ENCODE assay signal across 30 cellular contexts in genomic region chr16:51180719-51181494, GRCh38. TPM values are rescaled to one million over a fixed set of nuclear protein-coding genes. Genes with fewer than 3 reads are reported as not detected.
DNase-seq lines count a peak whose midpoint lies in the region; ATAC-seq and TF ChIP-seq lines count a peak whose summit lies in the region.
"Had no signal": no experiment of that assay in that cellular context is flagged by ENCODE, and none has a peak within 500 bp of the region (broad histone marks: within the 10 kb centered on the region; RNA-seq: fewer than 3 reads in every experiment).

No MANE protein-coding gene starts in this region.

- H3K9ac ChIP-seq in iPS-15b (ENCODE audit: low read depth, low read length), result peak overlapping the region; percentile 14

- H2AFZ ChIP-seq in OCI-LY7 (ENCODE audit: low read length), result peak overlapping the region; percentile 84
- H2AFZ ChIP-seq: hepatocyte had no signal

- H3K4me1 ChIP-seq in OCI-LY7 (ENCODE audit: insufficient read depth, low read length, poor library complexity, severe bottlenecking), result peaks cover 53% of the 10 kb centered on the region
- H3K4me1 ChIP-seq in iPS-15b (ENCODE audit: control insufficient read depth, insufficient read depth, low read length), result peaks cover 25% of the 10 kb centered on the region
- H3K4me1 ChIP-seq: gastrocnemius medialis, Peyer's patch, SJCRH30, tibial nerve had no signal

- POLR2A ChIA-PET in OCI-LY7 (lab: Charles Lee), result interaction anchor here (0.6 kb wide), 1 partner anchor 94 kb away, joined by 4 read pairs; no protein-coding TSS in a partner anchor

- ATAC-seq in GM19455 (IDR thresholded peaks at IDR 0.05; ENCODE audit: unreplicated experiment), result no peak
- no peak for ATAC-seq in GM18502 (IDR thresholded peaks at IDR 0.05; ENCODE audit: poor library complexity, unreplicated experiment)
- ATAC-seq: gastrocnemius medialis; mucosa of descending colon; natural killer cell treated with Interleukin-12 subunit alpha and Interleukin-12 subunit beta and Interleukin-15 and Interleukin-18, amount 100 ng/mL, for 72 hours had no signal

- CTCF ChIA-PET in OCI-LY7 (lab: Charles Lee; ENCODE audit: unreplicated experiment), result no interaction called here

- H3K9me3 ChIP-seq in OCI-LY7 (ENCODE audit: low read length) (no peaks in the 10 kb centered on the region), iPS-15b (ENCODE audit: control insufficient read depth, insufficient read depth, low read length) (no peaks in the 10 kb centered on the region)
- H3K9me3 ChIP-seq: gastrocnemius medialis, mucosa of descending colon, ovary, Peyer's patch, SJCRH30, tibial nerve had no signal

- peak overlapping the region; percentile 20 for H3K4me3 Mint-ChIP-seq in neural crest cell
- H3K4me3 Mint-ChIP-seq: IgD-negative memory B cell; natural killer cell treated with Interleukin-12 subunit alpha and Interleukin-12 subunit beta and Interleukin-15 and Interleukin-18, amount 100 ng/mL, for 72 hours had no signal

- TF ChIP-seq CTCF in OCI-LY7 (conservative IDR thresholded peaks at IDR 0.05; ENCODE audit: low read length), result no peak
- TF ChIP-seq CTCF in neural crest cell (conservative IDR thresholded peaks at IDR 0.05), result no peak

- no peaks in the 10 kb centered on the region for H3K36me3 Mint-ChIP-seq in neural crest cell (ENCODE audit: low read depth)
- H3K36me3 Mint-ChIP-seq: IgD-negative memory B cell; natural killer cell treated with Interleukin-12 subunit alpha and Interleukin-12 subunit beta and Interleukin-15 and Interleukin-18, amount 100 ng/mL, for 72 hours had no signal

- peak overlapping the region; percentile 38 for H3K4me2 ChIP-seq in OCI-LY7 (ENCODE audit: low read length)
- H3K4me2 ChIP-seq: hepatocyte, smooth muscle cell had no signal

- H3K4me3 ChIP-seq in H7 (ENCODE audit: insufficient read depth, low read depth, low read length), result no peak overlapping the region
- H3K4me3 ChIP-seq in OCI-LY7 (ENCODE audit: low read depth, low read length, poor library complexity, severe bottlenecking), result no peak overlapping the region
- no peak overlapping the region for H3K4me3 ChIP-seq in iPS-15b (ENCODE audit: low read depth, low read length)
- H3K4me3 ChIP-seq: gastrocnemius medialis, hepatocyte, mucosa of descending colon, ovary, Peyer's patch, SJCRH30, smooth muscle cell, tibial nerve had no signal

- H3K36me3 ChIP-seq in H7 (replicated peaks; ENCODE audit: control insufficient read depth, insufficient read depth, low read length), result no peaks in the 10 kb centered on the region
- H3K36me3 ChIP-seq in OCI-LY7 (ENCODE audit: insufficient read depth, low read length), result no peaks in the 10 kb centered on the region
- no peaks in the 10 kb centered on the region for H3K36me3 ChIP-seq in iPS-15b (ENCODE audit: control insufficient read depth, insufficient read depth, low read length)
- H3K36me3 ChIP-seq: gastrocnemius medialis, ovary, Peyer's patch, SJCRH30, tibial nerve had no signal

- peaks cover 60% of the 10 kb centered on the region for H3K4me1 Mint-ChIP-seq in neural crest cell
- H3K4me1 Mint-ChIP-seq: IgD-negative memory B cell had no signal

- no peaks in the 10 kb centered on the region for H3K9me2 ChIP-seq in OCI-LY7 (ENCODE audit: insufficient read depth, low read length)

- no peaks in the 10 kb centered on the region for H4K20me1 ChIP-seq in OCI-LY7 (ENCODE audit: insufficient read depth, low read length)

- intact Hi-C loops in OCI-LY7 (cut with micrococcal nuclease; ENCODE audit: unreplicated experiment), result no loop called here

- no TSS peak for BruUV-seq in OCI-LY7 (replicated peaks; lab: Mats Ljungman, UMichigan)

- no peaks in the 10 kb centered on the region for H3K27me3 Mint-ChIP-seq in neural crest cell (ENCODE audit: low read depth)

- H3K27ac ChIP-seq in OCI-LY7 (ENCODE audit: low read depth, low read length, poor library complexity, severe bottlenecking), result peak overlapping the region; percentile 25
- H3K27ac ChIP-seq: gastrocnemius medialis, hepatocyte, HL-60, ovary, Peyer's patch, SJCRH30, tibial nerve had no signal

- no peaks in the 10 kb centered on the region for H3K9me3 Mint-ChIP-seq in neural crest cell
- H3K9me3 Mint-ChIP-seq: natural killer cell treated with Interleukin-12 subunit alpha and Interleukin-12 subunit beta and Interleukin-15 and Interleukin-18, amount 100 ng/mL, for 72 hours had no signal

- peak overlapping the region; percentile 10 for H3K27ac Mint-ChIP-seq in neural crest cell (ENCODE audit: unreplicated experiment)
- H3K27ac Mint-ChIP-seq: IgD-negative memory B cell; natural killer cell treated with Interleukin-12 subunit alpha and Interleukin-12 subunit beta and Interleukin-15 and Interleukin-18, amount 100 ng/mL, for 72 hours had no signal

- DNase-seq in H7, result peak; percentile 45
- DNase-seq in OCI-LY7 (ENCODE audit: low spot score), result peak; percentile 10
- DNase-seq in neural crest cell (ENCODE audit: low read depth, low spot score), result no peak
- DNase-seq in NCI-H1417 treated with DMSO at 0.1 percent for 48 hours (lab: John Stamatoyannopoulos, UW), result no peak
- DNase-seq: ACHN; activated CD4-positive, alpha-beta T cell treated with anti-CD3 and anti-CD28 coated beads for 48 hours; activated CD8-positive, alpha-beta memory T cell treated with anti-CD3 and anti-CD28 coated beads for 24 hours; activated effector memory CD4-positive, alpha-beta T cell treated with anti-CD3 and anti-CD28 coated beads, Interleukin-2, amount 50 U/mL, for 16 hours; C1 segment of cervical spinal cord; COR-L47; dermis blood vessel endothelial cell; gastrocnemius medialis; mucosa of descending colon; NCI-H1048; NCI-H187; NCI-H524 treated with DMSO at 0.1 percent for 48 hours; ovary; Peyer's patch; SJCRH30; stimulated activated CD4-positive, alpha-beta T cell treated with anti-CD3 and anti-CD28 coated beads, Interleukin-1b, Interleukin-23, amount 100 ng/mL, for 48 hours had no signal

- no peaks in the 10 kb centered on the region for H3K79me2 ChIP-seq in OCI-LY7 (ENCODE audit: insufficient read depth, low read depth, low read length)
- H3K79me2 ChIP-seq: hepatocyte had no signal

- H3K27me3 ChIP-seq in H7 (ENCODE audit: control insufficient read depth, insufficient read depth, low read length) (no peaks in the 10 kb centered on the region), iPS-15b (ENCODE audit: control insufficient read depth, insufficient read depth, low read length) (peaks cover 4% of the 10 kb centered on the region)
- H3K27me3 ChIP-seq: gastrocnemius medialis, ovary, Peyer's patch, SJCRH30 had no signal

RNA-seq across cellular contexts. Expression of gene SALL1, which starts 29.8 kb away (rescaled TPM):
- 33.4 and 38.2 TPM in 2 replicates for total RNA-seq in H7 (2014; rRNA removed; shearing (Covaris generic))
- total RNA-seq in OCI-LY7 (2014; rRNA removed; shearing (Covaris generic)), result not detected in 2 replicates
- total RNA-seq in OCI-LY7 (2022), result not detected in 2 replicates
- total RNA-seq in neural crest cell, result 79.4 and 85.7 TPM in 2 replicates
- total RNA-seq: T-helper 1 cell treated with Interleukin-12 subunit alpha and Interleukin-12 subunit beta and Interleukin-4 antibody, amounts not matched to agents 30 ng/mL and 1 ng/mL, for 36 hours had no signal

Comparison
In these comparisons a context has a peak if more than half of its experiments do, and no peak if none do; other contexts are left out.
1. DNase-seq: peak in H7 (single experiment) and OCI-LY7 (single experiment); none in neural crest cell (single experiment) and NCI-H1417 treated with DMSO at 0.1 percent for 48 hours (single experiment).
2. RNA of gene SALL1, which starts 29.8 kb away (total RNA-seq): 79.4 to 85.7 TPM in neural crest cell and 33.4 to 38.2 TPM in H7; not detected in OCI-LY7; every median in the first group is over 10 times any median in the second.